1 cellular context compared by ENCODE assay signal in genomic region chr14:93331375-93332031, GRCh38.
TF ChIP-seq lines count a peak whose summit lies in the region.

No MANE protein-coding gene starts in this region.

TF ChIP-seq in GM12878, 131 proteins besides CTCF, POLR2A, EP300 and RAD21:
- TF ChIP-seq, protein P1, sequence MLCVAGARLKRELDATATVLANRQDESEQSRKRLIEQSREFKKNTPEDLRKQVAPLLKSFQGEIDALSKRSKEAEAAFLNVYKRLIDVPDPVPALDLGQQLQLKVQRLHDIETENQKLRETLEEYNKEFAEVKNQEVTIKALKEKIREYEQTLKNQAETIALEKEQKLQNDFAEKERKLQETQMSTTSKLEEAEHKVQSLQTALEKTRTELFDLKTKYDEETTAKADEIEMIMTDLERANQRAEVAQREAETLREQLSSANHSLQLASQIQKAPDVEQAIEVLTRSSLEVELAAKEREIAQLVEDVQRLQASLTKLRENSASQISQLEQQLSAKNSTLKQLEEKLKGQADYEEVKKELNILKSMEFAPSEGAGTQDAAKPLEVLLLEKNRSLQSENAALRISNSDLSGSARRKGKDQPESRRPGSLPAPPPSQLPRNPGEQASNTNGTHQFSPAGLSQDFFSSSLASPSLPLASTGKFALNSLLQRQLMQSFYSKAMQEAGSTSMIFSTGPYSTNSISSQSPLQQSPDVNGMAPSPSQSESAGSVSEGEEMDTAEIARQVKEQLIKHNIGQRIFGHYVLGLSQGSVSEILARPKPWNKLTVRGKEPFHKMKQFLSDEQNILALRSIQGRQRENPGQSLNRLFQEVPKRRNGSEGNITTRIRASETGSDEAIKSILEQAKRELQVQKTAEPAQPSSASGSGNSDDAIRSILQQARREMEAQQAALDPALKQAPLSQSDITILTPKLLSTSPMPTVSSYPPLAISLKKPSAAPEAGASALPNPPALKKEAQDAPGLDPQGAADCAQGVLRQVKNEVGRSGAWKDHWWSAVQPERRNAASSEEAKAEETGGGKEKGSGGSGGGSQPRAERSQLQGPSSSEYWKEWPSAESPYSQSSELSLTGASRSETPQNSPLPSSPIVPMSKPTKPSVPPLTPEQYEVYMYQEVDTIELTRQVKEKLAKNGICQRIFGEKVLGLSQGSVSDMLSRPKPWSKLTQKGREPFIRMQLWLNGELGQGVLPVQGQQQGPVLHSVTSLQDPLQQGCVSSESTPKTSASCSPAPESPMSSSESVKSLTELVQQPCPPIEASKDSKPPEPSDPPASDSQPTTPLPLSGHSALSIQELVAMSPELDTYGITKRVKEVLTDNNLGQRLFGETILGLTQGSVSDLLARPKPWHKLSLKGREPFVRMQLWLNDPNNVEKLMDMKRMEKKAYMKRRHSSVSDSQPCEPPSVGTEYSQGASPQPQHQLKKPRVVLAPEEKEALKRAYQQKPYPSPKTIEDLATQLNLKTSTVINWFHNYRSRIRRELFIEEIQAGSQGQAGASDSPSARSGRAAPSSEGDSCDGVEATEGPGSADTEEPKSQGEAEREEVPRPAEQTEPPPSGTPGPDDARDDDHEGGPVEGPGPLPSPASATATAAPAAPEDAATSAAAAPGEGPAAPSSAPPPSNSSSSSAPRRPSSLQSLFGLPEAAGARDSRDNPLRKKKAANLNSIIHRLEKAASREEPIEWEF (IDR thresholded peaks at IDR 0.05; ENCODE audit: insufficient replicate concordance, low read depth, low read length): no peak
- TF ChIP-seq, protein P2, sequence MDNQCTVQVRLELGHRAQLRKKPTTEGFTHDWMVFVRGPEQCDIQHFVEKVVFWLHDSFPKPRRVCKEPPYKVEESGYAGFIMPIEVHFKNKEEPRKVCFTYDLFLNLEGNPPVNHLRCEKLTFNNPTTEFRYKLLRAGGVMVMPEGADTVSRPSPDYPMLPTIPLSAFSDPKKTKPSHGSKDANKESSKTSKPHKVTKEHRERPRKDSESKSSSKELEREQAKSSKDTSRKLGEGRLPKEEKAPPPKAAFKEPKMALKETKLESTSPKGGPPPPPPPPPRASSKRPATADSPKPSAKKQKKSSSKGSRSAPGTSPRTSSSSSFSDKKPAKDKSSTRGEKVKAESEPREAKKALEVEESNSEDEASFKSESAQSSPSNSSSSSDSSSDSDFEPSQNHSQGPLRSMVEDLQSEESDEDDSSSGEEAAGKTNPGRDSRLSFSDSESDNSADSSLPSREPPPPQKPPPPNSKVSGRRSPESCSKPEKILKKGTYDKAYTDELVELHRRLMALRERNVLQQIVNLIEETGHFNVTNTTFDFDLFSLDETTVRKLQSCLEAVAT (IDR thresholded peaks at IDR 0.05): 0 out of 2 replicates have a peak, but pooled peaks have one; percentile 14
- TF ChIP-seq IKZF2 (IDR thresholded peaks at IDR 0.05) (no peak), JUNB (IDR thresholded peaks at IDR 0.05) (0 out of 2 replicates have a peak, but pooled peaks have one; percentile 4), BCL11A (IDR thresholded peaks at IDR 0.05; ENCODE audit: low read depth, low read length) (no peak)
